ENCODE assay signal across 16 cellular contexts in genomic region chr6:110628330-110628729, GRCh38.
DNase-seq lines count a peak whose midpoint lies in the region; ATAC-seq and TF ChIP-seq lines count a peak whose summit lies in the region.
"Had no signal": no experiment of that assay in that cellular context is flagged by ENCODE, and none has a peak within 500 bp of the region (broad histone marks: within the 10 kb centered on the region; RNA-seq: fewer than 3 reads in every experiment).

No MANE protein-coding gene starts in this region.

- ATAC-seq in GM19328 (IDR thresholded peaks at IDR 0.05; ENCODE audit: unreplicated experiment) = no peak
- no peak for ATAC-seq in left colon
- ATAC-seq: CD8-positive, alpha-beta T cell had no signal

- H3K9me3 Mint-ChIP-seq in activated naive CD4-positive, alpha-beta T cell treated with anti-CD3 and anti-CD28 coated beads for 36 hours = no peaks in the 10 kb centered on the region
- H3K9me3 Mint-ChIP-seq: activated B cell treated with CpG ODN at 0.5 μM for 24 hours; CD8-positive, alpha-beta T cell had no signal

- DNase-seq in GM04504 (ENCODE audit: low read depth) = peak; percentile 30
- DNase-seq in RWPE1 (ENCODE audit: low spot score) = peak; percentile 5
- peak; percentile 71 for DNase-seq in epithelial cell of esophagus (ENCODE audit: low read depth)
- peak; percentile 51 for DNase-seq in renal cortical epithelial cell (ENCODE audit: low read depth)
- no peak for DNase-seq in activated naive CD4-positive, alpha-beta T cell treated with anti-CD3 and anti-CD28 coated beads for 36 hours
- no peak for DNase-seq in left colon
- no peak for DNase-seq in NCI-H748 treated with DMSO at 0.1 percent for 48 hours (lab: John Stamatoyannopoulos, UW)
- DNase-seq: activated B cell treated with CpG ODN at 0.5 μM for 24 hours; CD8-positive, alpha-beta T cell; central memory CD4-positive, alpha-beta T cell; hippocampal formation; PC-9; T-helper 1 cell had no signal

- H3K4me3 Mint-ChIP-seq in activated naive CD4-positive, alpha-beta T cell treated with anti-CD3 and anti-CD28 coated beads for 36 hours = no peak overlapping the region
- H3K4me3 Mint-ChIP-seq: activated B cell treated with CpG ODN at 0.5 μM for 24 hours; CD8-positive, alpha-beta T cell had no signal

- POLR2A ChIA-PET in RWPE1 (lab: Yijun Ruan, JAX; ENCODE audit: low non-redundant PET) = no interaction called here

- no peak overlapping the region for H3K4me3 ChIP-seq in epithelial cell of esophagus (ENCODE audit: low read length)
- H3K4me3 ChIP-seq: PC-9 had no signal

- H3K27ac Mint-ChIP-seq in activated naive CD4-positive, alpha-beta T cell treated with anti-CD3 and anti-CD28 coated beads for 36 hours = no peak overlapping the region
- H3K27ac Mint-ChIP-seq: activated B cell treated with CpG ODN at 0.5 μM for 24 hours; CD8-positive, alpha-beta T cell; progenitor cell of endocrine pancreas had no signal

- intact Hi-C loops in activated naive CD4-positive, alpha-beta T cell treated with anti-CD3 and anti-CD28 coated beads for 36 hours (cut with micrococcal nuclease) = no loop called here
- intact Hi-C loops in left colon (cut with DNase I, micrococcal nuclease) = no loop called here

- H3K27ac ChIP-seq in RWPE1 = no peak overlapping the region
- H3K27ac ChIP-seq: HL-60, PC-9 had no signal

- TF ChIP-seq CTCF in RWPE1 (conservative IDR thresholded peaks at IDR 0.05; ENCODE audit: low read depth) (no peak), epithelial cell of esophagus (IDR thresholded peaks at IDR 0.05; ENCODE audit: insufficient read depth, low read depth, low read length, missing control alignments) (no peak)

- CTCF ChIA-PET in RWPE1 (lab: Yijun Ruan, JAX) = no interaction called here
- CTCF ChIA-PET in activated naive CD4-positive, alpha-beta T cell treated with anti-CD3 and anti-CD28 coated beads for 36 hours (lab: Charles Lee) = no interaction called here

- no peaks in the 10 kb centered on the region for H3K4me1 Mint-ChIP-seq in activated naive CD4-positive, alpha-beta T cell treated with anti-CD3 and anti-CD28 coated beads for 36 hours (ENCODE audit: low read depth)
- H3K4me1 Mint-ChIP-seq: activated B cell treated with CpG ODN at 0.5 μM for 24 hours had no signal

- no peaks in the 10 kb centered on the region for H3K27me3 Mint-ChIP-seq in activated naive CD4-positive, alpha-beta T cell treated with anti-CD3 and anti-CD28 coated beads for 36 hours (ENCODE audit: low read depth)
- H3K27me3 Mint-ChIP-seq: activated B cell treated with CpG ODN at 0.5 μM for 24 hours, progenitor cell of endocrine pancreas had no signal

- no peaks in the 10 kb centered on the region for H3K36me3 Mint-ChIP-seq in activated naive CD4-positive, alpha-beta T cell treated with anti-CD3 and anti-CD28 coated beads for 36 hours (ENCODE audit: low read depth)

Comparison
In these comparisons a context has a peak if more than half of its experiments do, and no peak if none do; other contexts are left out.
1. DNase-seq: peak in GM04504 (single experiment), RWPE1 (single experiment), epithelial cell of esophagus (single experiment) and renal cortical epithelial cell (single experiment); none in activated naive CD4-positive, alpha-beta T cell treated with anti-CD3 and anti-CD28 coated beads for 36 hours (single experiment), left colon (0 of 2) and NCI-H748 treated with DMSO at 0.1 percent for 48 hours (single experiment).